In genomic region chr7:151255390-151255789, GRCh38 we compare ENCODE assay signal across 2 cellular contexts.
TF ChIP-seq lines count a peak whose summit lies in the region.

No MANE protein-coding gene starts in this region.

TF ChIP-seq in IMR-90, 13 proteins besides CTCF, POLR2A, EP300 and RAD21:
- TF ChIP-seq NFE2L2 (IDR thresholded peaks at IDR 0.05; ENCODE audit: low read depth, low read length) (no peak), SMC3 (IDR thresholded peaks at IDR 0.05; ENCODE audit: low read depth, low read length) (no peak), MAFK (IDR thresholded peaks at IDR 0.05; ENCODE audit: low read depth, low read length) (no peak), CHD1 (IDR thresholded peaks at IDR 0.05; ENCODE audit: low read depth, low read length) (no peak), MXI1 (IDR thresholded peaks at IDR 0.05; ENCODE audit: borderline replicate concordance, low read depth, low read length) (no peak), ELK1 (IDR thresholded peaks at IDR 0.05; ENCODE audit: borderline replicate concordance, low read depth, low read length) (no peak), USF2 (IDR thresholded peaks at IDR 0.05; ENCODE audit: low read depth, low read length) (no peak), FOS (IDR thresholded peaks at IDR 0.05; ENCODE audit: low read depth, low read length) (no peak), RCOR1 (IDR thresholded peaks at IDR 0.05; ENCODE audit: insufficient replicate concordance, low read length) (no peak), MAZ (IDR thresholded peaks at IDR 0.05; ENCODE audit: borderline replicate concordance, low read depth, low read length) (no peak), RFX5 (IDR thresholded peaks at IDR 0.05; ENCODE audit: low read depth, low read length) (no peak), BHLHE40 (IDR thresholded peaks at IDR 0.05; ENCODE audit: low read depth, low read length) (no peak), CEBPB (IDR thresholded peaks at IDR 0.05; ENCODE audit: low read depth, low read length) (no peak)

TF ChIP-seq in H1, 55 proteins besides CTCF, POLR2A, EP300 and RAD21:
- TF ChIP-seq, protein P1, sequence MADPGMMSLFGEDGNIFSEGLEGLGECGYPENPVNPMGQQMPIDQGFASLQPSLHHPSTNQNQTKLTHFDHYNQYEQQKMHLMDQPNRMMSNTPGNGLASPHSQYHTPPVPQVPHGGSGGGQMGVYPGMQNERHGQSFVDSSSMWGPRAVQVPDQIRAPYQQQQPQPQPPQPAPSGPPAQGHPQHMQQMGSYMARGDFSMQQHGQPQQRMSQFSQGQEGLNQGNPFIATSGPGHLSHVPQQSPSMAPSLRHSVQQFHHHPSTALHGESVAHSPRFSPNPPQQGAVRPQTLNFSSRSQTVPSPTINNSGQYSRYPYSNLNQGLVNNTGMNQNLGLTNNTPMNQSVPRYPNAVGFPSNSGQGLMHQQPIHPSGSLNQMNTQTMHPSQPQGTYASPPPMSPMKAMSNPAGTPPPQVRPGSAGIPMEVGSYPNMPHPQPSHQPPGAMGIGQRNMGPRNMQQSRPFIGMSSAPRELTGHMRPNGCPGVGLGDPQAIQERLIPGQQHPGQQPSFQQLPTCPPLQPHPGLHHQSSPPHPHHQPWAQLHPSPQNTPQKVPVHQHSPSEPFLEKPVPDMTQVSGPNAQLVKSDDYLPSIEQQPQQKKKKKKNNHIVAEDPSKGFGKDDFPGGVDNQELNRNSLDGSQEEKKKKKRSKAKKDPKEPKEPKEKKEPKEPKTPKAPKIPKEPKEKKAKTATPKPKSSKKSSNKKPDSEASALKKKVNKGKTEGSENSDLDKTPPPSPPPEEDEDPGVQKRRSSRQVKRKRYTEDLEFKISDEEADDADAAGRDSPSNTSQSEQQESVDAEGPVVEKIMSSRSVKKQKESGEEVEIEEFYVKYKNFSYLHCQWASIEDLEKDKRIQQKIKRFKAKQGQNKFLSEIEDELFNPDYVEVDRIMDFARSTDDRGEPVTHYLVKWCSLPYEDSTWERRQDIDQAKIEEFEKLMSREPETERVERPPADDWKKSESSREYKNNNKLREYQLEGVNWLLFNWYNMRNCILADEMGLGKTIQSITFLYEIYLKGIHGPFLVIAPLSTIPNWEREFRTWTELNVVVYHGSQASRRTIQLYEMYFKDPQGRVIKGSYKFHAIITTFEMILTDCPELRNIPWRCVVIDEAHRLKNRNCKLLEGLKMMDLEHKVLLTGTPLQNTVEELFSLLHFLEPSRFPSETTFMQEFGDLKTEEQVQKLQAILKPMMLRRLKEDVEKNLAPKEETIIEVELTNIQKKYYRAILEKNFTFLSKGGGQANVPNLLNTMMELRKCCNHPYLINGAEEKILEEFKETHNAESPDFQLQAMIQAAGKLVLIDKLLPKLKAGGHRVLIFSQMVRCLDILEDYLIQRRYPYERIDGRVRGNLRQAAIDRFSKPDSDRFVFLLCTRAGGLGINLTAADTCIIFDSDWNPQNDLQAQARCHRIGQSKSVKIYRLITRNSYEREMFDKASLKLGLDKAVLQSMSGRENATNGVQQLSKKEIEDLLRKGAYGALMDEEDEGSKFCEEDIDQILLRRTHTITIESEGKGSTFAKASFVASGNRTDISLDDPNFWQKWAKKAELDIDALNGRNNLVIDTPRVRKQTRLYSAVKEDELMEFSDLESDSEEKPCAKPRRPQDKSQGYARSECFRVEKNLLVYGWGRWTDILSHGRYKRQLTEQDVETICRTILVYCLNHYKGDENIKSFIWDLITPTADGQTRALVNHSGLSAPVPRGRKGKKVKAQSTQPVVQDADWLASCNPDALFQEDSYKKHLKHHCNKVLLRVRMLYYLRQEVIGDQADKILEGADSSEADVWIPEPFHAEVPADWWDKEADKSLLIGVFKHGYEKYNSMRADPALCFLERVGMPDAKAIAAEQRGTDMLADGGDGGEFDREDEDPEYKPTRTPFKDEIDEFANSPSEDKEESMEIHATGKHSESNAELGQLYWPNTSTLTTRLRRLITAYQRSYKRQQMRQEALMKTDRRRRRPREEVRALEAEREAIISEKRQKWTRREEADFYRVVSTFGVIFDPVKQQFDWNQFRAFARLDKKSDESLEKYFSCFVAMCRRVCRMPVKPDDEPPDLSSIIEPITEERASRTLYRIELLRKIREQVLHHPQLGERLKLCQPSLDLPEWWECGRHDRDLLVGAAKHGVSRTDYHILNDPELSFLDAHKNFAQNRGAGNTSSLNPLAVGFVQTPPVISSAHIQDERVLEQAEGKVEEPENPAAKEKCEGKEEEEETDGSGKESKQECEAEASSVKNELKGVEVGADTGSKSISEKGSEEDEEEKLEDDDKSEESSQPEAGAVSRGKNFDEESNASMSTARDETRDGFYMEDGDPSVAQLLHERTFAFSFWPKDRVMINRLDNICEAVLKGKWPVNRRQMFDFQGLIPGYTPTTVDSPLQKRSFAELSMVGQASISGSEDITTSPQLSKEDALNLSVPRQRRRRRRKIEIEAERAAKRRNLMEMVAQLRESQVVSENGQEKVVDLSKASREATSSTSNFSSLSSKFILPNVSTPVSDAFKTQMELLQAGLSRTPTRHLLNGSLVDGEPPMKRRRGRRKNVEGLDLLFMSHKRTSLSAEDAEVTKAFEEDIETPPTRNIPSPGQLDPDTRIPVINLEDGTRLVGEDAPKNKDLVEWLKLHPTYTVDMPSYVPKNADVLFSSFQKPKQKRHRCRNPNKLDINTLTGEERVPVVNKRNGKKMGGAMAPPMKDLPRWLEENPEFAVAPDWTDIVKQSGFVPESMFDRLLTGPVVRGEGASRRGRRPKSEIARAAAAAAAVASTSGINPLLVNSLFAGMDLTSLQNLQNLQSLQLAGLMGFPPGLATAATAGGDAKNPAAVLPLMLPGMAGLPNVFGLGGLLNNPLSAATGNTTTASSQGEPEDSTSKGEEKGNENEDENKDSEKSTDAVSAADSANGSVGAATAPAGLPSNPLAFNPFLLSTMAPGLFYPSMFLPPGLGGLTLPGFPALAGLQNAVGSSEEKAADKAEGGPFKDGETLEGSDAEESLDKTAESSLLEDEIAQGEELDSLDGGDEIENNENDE (IDR thresholded peaks at IDR 0.05; ENCODE audit: insufficient replicate concordance, low read length): no peak
- TF ChIP-seq JUN (IDR thresholded peaks at IDR 0.05; ENCODE audit: low read depth, low read length): no peak
- no peak for TF ChIP-seq SAP30 (IDR thresholded peaks at IDR 0.05; ENCODE audit: insufficient read depth, insufficient replicate concordance, low read length)
- TF ChIP-seq SP4 (IDR thresholded peaks at IDR 0.05; ENCODE audit: low read length): no peak
- no peak for TF ChIP-seq TCF12 (IDR thresholded peaks at IDR 0.05; ENCODE audit: low read depth, low read length)
- no peak for TF ChIP-seq TEAD4 (IDR thresholded peaks at IDR 0.05; ENCODE audit: low read depth, low read length)
- no peak for TF ChIP-seq ASH2L (IDR thresholded peaks at IDR 0.05; ENCODE audit: low read length)
- no peak for TF ChIP-seq ZNF274 (IDR thresholded peaks at IDR 0.05; ENCODE audit: borderline replicate concordance, extremely low read depth, low read length)
- TF ChIP-seq TAF7 (optimal IDR thresholded peaks at IDR 0.05; ENCODE audit: borderline replicate concordance, low read depth, low read length): no peak
- no peak for TF ChIP-seq CTBP2 (IDR thresholded peaks at IDR 0.05; ENCODE audit: borderline replicate concordance, insufficient read depth, insufficient read length, low read length)
- TF ChIP-seq CREB1 (IDR thresholded peaks at IDR 0.05): no peak
- TF ChIP-seq BACH1 (IDR thresholded peaks at IDR 0.05; ENCODE audit: low read length): no peak
- no peak for TF ChIP-seq NANOG (IDR thresholded peaks at IDR 0.05; ENCODE audit: insufficient read depth, low read depth, low read length, poor library complexity, severe bottlenecking)
- TF ChIP-seq YY1 (IDR thresholded peaks at IDR 0.05; ENCODE audit: low read depth, low read length): no peak
